1 cellular context compared by ENCODE assay signal in the genomic region with DNA sequence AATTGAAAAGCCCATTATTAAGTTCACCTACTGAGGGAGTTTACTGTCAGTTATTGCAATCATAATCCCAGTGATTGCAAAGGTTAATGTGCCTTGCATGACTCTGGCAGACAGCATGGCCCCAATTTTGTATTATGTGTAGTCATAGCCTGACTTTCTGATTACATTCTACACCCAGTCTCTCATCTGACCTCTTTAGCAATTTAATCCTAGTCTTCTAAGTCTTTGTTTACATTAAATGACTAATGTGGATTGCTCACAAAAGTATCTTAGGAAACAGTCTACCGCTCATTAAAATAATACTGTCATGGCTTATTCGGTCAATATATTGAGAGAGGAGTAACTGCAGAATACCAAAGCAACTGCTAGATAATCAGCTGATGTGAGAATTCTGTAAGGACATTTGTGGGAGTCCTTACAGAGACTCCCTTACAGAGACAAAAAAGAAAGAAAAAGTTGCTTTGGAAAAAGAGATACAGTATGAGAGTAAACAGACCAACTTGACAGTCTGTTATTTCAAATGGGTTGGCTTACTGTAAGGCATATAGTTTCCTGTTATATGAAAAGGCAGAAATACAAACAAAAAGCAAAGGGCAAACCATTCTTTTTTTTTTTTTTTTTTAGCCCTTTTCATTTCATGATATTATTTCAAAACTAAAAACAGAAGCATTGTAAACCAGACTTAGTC.
TF ChIP-seq lines count a peak whose summit lies in the region.

No MANE protein-coding gene starts in this region.

TF ChIP-seq in HEK293, 187 proteins besides CTCF, POLR2A, EP300 and RAD21 (continued from another document and continues in another):
- TF ChIP-seq, protein P1, sequence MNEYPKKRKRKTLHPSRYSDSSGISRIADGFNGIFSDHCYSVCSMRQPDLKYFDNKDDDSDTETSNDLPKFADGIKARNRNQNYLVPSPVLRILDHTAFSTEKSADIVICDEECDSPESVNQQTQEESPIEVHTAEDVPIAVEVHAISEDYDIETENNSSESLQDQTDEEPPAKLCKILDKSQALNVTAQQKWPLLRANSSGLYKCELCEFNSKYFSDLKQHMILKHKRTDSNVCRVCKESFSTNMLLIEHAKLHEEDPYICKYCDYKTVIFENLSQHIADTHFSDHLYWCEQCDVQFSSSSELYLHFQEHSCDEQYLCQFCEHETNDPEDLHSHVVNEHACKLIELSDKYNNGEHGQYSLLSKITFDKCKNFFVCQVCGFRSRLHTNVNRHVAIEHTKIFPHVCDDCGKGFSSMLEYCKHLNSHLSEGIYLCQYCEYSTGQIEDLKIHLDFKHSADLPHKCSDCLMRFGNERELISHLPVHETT (tag by site-specific recombination; IDR thresholded peaks at IDR 0.05) = peak; percentile 66; the same call in 1 of the 2 replicates
- TF ChIP-seq ZNF561 (tag by site-specific recombination; IDR thresholded peaks at IDR 0.05; ENCODE audit: borderline replicate concordance) = no peak
- no peak for TF ChIP-seq ZNF530 (tag by site-specific recombination; IDR thresholded peaks at IDR 0.05; ENCODE audit: low read depth)
- no peak for TF ChIP-seq ZFP3 (tag by site-specific recombination; IDR thresholded peaks at IDR 0.05; ENCODE audit: low read depth)
- TF ChIP-seq ZNF404 (tag by site-specific recombination; IDR thresholded peaks at IDR 0.05) = no peak
- no peak for TF ChIP-seq ZNF121 (tag by site-specific recombination; IDR thresholded peaks at IDR 0.05)
- no peak for TF ChIP-seq ZNF16 (tag by site-specific recombination; IDR thresholded peaks at IDR 0.05; ENCODE audit: low read depth)
- TF ChIP-seq ZNF155 (tag by site-specific recombination; IDR thresholded peaks at IDR 0.05) = no peak
- peak; percentile 52; the same call in 1 of the 2 replicates for TF ChIP-seq ZBTB17 (tag by site-specific recombination; IDR thresholded peaks at IDR 0.05)
- TF ChIP-seq ZNF202 (tag by site-specific recombination; IDR thresholded peaks at IDR 0.05; ENCODE audit: borderline replicate concordance) = no peak
- no peak for TF ChIP-seq ZNF596 (tag by site-specific recombination; IDR thresholded peaks at IDR 0.05)
- TF ChIP-seq ZNF341 (tag by site-specific recombination; IDR thresholded peaks at IDR 0.05; ENCODE audit: low read depth) = no peak
- TF ChIP-seq ZNF473 (tag by site-specific recombination; IDR thresholded peaks at IDR 0.05) = no peak
- 0 out of 2 replicates have a peak, but pooled peaks have one; percentile 32 for TF ChIP-seq ZNF24 (tag by site-specific recombination; IDR thresholded peaks at IDR 0.05)
- TF ChIP-seq SCRT2 (tag by site-specific recombination; IDR thresholded peaks at IDR 0.05) = no peak
- no peak for TF ChIP-seq ZNF221 (tag by site-specific recombination; IDR thresholded peaks at IDR 0.05; ENCODE audit: borderline replicate concordance)
- no peak for TF ChIP-seq ZNF521 (tag by site-specific recombination; IDR thresholded peaks at IDR 0.05)
- TF ChIP-seq SETDB1 (IDR thresholded peaks at IDR 0.05; ENCODE audit: insufficient read length, low read length) = no peak
- no peak for TF ChIP-seq HOXC10 (CRISPR knock-in tag; IDR thresholded peaks at IDR 0.05)
- TF ChIP-seq ZNF169 (tag by site-specific recombination; IDR thresholded peaks at IDR 0.05) = no peak
- TF ChIP-seq ZNF785 (tag by site-specific recombination; IDR thresholded peaks at IDR 0.05) = no peak
- no peak for TF ChIP-seq ZBTB7A (tag by site-specific recombination; IDR thresholded peaks at IDR 0.05; ENCODE audit: low read depth)
- TF ChIP-seq ZFP41 (tag by site-specific recombination; IDR thresholded peaks at IDR 0.05; ENCODE audit: borderline replicate concordance) = no peak
- TF ChIP-seq ZNF658 (tag by site-specific recombination; IDR thresholded peaks at IDR 0.05) = no peak
- TF ChIP-seq ZNF157 (tag by site-specific recombination; IDR thresholded peaks at IDR 0.05) = no peak
- TF ChIP-seq ZNF560 (tag by site-specific recombination; IDR thresholded peaks at IDR 0.05; ENCODE audit: borderline replicate concordance) = no peak
- TF ChIP-seq, protein P2, sequence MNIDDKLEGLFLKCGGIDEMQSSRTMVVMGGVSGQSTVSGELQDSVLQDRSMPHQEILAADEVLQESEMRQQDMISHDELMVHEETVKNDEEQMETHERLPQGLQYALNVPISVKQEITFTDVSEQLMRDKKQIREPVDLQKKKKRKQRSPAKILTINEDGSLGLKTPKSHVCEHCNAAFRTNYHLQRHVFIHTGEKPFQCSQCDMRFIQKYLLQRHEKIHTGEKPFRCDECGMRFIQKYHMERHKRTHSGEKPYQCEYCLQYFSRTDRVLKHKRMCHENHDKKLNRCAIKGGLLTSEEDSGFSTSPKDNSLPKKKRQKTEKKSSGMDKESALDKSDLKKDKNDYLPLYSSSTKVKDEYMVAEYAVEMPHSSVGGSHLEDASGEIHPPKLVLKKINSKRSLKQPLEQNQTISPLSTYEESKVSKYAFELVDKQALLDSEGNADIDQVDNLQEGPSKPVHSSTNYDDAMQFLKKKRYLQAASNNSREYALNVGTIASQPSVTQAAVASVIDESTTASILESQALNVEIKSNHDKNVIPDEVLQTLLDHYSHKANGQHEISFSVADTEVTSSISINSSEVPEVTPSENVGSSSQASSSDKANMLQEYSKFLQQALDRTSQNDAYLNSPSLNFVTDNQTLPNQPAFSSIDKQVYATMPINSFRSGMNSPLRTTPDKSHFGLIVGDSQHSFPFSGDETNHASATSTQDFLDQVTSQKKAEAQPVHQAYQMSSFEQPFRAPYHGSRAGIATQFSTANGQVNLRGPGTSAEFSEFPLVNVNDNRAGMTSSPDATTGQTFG (tag by site-specific recombination; IDR thresholded peaks at IDR 0.05; ENCODE audit: borderline replicate concordance) = no peak
- TF ChIP-seq IKZF3 (tag by site-specific recombination; IDR thresholded peaks at IDR 0.05) = peak; percentile 29; the same call in 1 of the 2 replicates
- TF ChIP-seq ZNF76 (tag by site-specific recombination; IDR thresholded peaks at IDR 0.05; ENCODE audit: borderline replicate concordance, low read depth) = no peak
- TF ChIP-seq MEIS1 (CRISPR knock-in tag; IDR thresholded peaks at IDR 0.05; ENCODE audit: borderline replicate concordance) = no peak
- TF ChIP-seq ZNF302 (tag by site-specific recombination; IDR thresholded peaks at IDR 0.05; ENCODE audit: low read depth) = no peak
- peak; percentile 59; the same call in 1 of the 2 replicates for TF ChIP-seq KLF8 (tag by site-specific recombination; IDR thresholded peaks at IDR 0.05)
- no peak for TF ChIP-seq KLF16 (tag by site-specific recombination; IDR thresholded peaks at IDR 0.05)
- no peak for TF ChIP-seq ZNF426 (tag by site-specific recombination; IDR thresholded peaks at IDR 0.05)
- TF ChIP-seq, protein P3, sequence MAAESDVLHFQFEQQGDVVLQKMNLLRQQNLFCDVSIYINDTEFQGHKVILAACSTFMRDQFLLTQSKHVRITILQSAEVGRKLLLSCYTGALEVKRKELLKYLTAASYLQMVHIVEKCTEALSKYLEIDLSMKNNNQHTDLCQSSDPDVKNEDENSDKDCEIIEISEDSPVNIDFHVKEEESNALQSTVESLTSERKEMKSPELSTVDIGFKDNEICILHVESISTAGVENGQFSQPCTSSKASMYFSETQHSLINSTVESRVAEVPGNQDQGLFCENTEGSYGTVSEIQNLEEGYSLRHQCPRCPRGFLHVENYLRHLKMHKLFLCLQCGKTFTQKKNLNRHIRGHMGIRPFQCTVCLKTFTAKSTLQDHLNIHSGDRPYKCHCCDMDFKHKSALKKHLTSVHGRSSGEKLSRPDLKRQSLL (tag by site-specific recombination; IDR thresholded peaks at IDR 0.05) = no peak
- peak; percentile 75 for TF ChIP-seq ZNF664 (tag by site-specific recombination; IDR thresholded peaks at IDR 0.05)
- no peak for TF ChIP-seq SCRT1 (tag by site-specific recombination; IDR thresholded peaks at IDR 0.05; ENCODE audit: borderline replicate concordance)
- TF ChIP-seq ZNF335 (tag by site-specific recombination; conservative IDR thresholded peaks at IDR 0.05) = no peak
- no peak for TF ChIP-seq ZNF423 (tag by site-specific recombination; IDR thresholded peaks at IDR 0.05)
- no peak for TF ChIP-seq ZNF558 (tag by site-specific recombination; IDR thresholded peaks at IDR 0.05)
- TF ChIP-seq KLF1 (tag by site-specific recombination; IDR thresholded peaks at IDR 0.05) = no peak
- TF ChIP-seq, protein P4, sequence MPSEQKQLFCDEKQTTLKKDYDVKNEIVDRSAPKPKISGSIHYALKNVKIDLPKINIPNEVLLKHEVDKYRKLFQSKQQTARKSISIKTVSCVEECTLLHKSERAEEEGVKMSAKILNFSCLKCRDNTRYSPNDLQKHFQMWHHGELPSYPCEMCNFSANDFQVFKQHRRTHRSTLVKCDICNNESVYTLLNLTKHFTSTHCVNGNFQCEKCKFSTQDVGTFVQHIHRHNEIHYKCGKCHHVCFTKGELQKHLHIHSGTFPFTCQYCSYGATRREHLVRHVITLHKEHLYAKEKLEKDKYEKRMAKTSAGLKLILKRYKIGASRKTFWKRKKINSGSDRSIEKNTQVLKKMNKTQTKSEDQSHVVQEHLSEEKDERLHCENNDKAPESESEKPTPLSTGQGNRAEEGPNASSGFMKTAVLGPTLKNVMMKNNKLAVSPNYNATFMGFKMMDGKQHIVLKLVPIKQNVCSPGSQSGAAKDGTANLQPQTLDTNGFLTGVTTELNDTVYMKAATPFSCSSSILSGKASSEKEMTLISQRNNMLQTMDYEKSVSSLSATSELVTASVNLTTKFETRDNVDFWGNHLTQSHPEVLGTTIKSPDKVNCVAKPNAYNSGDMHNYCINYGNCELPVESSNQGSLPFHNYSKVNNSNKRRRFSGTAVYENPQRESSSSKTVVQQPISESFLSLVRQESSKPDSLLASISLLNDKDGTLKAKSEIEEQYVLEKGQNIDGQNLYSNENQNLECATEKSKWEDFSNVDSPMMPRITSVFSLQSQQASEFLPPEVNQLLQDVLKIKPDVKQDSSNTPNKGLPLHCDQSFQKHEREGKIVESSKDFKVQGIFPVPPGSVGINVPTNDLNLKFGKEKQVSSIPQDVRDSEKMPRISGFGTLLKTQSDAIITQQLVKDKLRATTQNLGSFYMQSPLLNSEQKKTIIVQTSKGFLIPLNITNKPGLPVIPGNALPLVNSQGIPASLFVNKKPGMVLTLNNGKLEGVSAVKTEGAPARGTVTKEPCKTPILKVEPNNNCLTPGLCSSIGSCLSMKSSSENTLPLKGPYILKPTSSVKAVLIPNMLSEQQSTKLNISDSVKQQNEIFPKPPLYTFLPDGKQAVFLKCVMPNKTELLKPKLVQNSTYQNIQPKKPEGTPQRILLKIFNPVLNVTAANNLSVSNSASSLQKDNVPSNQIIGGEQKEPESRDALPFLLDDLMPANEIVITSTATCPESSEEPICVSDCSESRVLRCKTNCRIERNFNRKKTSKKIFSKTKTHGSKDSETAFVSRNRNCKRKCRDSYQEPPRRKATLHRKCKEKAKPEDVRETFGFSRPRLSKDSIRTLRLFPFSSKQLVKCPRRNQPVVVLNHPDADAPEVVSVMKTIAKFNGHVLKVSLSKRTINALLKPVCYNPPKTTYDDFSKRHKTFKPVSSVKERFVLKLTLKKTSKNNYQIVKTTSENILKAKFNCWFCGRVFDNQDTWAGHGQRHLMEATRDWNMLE (tag by site-specific recombination; conservative IDR thresholded peaks at IDR 0.05; ENCODE audit: low read depth) = no peak
- TF ChIP-seq, protein P5, sequence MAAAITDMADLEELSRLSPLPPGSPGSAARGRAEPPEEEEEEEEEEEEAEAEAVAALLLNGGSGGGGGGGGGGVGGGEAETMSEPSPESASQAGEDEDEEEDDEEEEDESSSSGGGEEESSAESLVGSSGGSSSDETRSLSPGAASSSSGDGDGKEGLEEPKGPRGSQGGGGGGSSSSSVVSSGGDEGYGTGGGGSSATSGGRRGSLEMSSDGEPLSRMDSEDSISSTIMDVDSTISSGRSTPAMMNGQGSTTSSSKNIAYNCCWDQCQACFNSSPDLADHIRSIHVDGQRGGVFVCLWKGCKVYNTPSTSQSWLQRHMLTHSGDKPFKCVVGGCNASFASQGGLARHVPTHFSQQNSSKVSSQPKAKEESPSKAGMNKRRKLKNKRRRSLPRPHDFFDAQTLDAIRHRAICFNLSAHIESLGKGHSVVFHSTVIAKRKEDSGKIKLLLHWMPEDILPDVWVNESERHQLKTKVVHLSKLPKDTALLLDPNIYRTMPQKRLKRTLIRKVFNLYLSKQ (tag by site-specific recombination; IDR thresholded peaks at IDR 0.05; ENCODE audit: borderline replicate concordance) = no peak
- no peak for TF ChIP-seq ZNF549 (tag by site-specific recombination; IDR thresholded peaks at IDR 0.05)
- no peak for TF ChIP-seq ZNF830 (tag by site-specific recombination; IDR thresholded peaks at IDR 0.05; ENCODE audit: low read depth)
- TF ChIP-seq, protein P6, sequence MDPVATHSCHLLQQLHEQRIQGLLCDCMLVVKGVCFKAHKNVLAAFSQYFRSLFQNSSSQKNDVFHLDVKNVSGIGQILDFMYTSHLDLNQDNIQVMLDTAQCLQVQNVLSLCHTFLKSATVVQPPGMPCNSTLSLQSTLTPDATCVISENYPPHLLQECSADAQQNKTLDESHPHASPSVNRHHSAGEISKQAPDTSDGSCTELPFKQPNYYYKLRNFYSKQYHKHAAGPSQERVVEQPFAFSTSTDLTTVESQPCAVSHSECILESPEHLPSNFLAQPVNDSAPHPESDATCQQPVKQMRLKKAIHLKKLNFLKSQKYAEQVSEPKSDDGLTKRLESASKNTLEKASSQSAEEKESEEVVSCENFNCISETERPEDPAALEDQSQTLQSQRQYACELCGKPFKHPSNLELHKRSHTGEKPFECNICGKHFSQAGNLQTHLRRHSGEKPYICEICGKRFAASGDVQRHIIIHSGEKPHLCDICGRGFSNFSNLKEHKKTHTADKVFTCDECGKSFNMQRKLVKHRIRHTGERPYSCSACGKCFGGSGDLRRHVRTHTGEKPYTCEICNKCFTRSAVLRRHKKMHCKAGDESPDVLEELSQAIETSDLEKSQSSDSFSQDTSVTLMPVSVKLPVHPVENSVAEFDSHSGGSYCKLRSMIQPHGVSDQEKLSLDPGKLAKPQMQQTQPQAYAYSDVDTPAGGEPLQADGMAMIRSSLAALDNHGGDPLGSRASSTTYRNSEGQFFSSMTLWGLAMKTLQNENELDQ (tag by site-specific recombination; IDR thresholded peaks at IDR 0.05; ENCODE audit: low read depth) = no peak
- TF ChIP-seq WT1 (tag by site-specific recombination; IDR thresholded peaks at IDR 0.05) = peak; percentile 79
- TF ChIP-seq ZNF266 (tag by site-specific recombination; IDR thresholded peaks at IDR 0.05; ENCODE audit: low read depth) = no peak
- TF ChIP-seq, protein P7, sequence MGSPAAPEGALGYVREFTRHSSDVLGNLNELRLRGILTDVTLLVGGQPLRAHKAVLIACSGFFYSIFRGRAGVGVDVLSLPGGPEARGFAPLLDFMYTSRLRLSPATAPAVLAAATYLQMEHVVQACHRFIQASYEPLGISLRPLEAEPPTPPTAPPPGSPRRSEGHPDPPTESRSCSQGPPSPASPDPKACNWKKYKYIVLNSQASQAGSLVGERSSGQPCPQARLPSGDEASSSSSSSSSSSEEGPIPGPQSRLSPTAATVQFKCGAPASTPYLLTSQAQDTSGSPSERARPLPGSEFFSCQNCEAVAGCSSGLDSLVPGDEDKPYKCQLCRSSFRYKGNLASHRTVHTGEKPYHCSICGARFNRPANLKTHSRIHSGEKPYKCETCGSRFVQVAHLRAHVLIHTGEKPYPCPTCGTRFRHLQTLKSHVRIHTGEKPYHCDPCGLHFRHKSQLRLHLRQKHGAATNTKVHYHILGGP (tag by site-specific recombination; IDR thresholded peaks at IDR 0.05) = no peak
- TF ChIP-seq FEZF1 (tag by site-specific recombination; IDR thresholded peaks at IDR 0.05) = peak; percentile 85
- no peak for TF ChIP-seq ZNF138 (tag by site-specific recombination; IDR thresholded peaks at IDR 0.05; ENCODE audit: borderline replicate concordance)
- no peak for TF ChIP-seq ZNF211 (tag by site-specific recombination; IDR thresholded peaks at IDR 0.05; ENCODE audit: low read depth)
